Comparison of ENCODE assay signal across 29 cellular contexts in genomic region chr3:123150449-123150954, GRCh38. TPM values are rescaled to one million over a fixed set of nuclear protein-coding genes. Genes with fewer than 3 reads are reported as not detected.
DNase-seq lines count a peak whose midpoint lies in the region; ATAC-seq and TF ChIP-seq lines count a peak whose summit lies in the region.
"Had no signal": no experiment of that assay in that cellular context is flagged by ENCODE, and none has a peak within 500 bp of the region (broad histone marks: within the 10 kb centered on the region; RNA-seq: fewer than 3 reads in every experiment).

No MANE protein-coding gene starts in this region.

- H3K27me3 Mint-ChIP-seq in CD4-positive, alpha-beta T cell: no peaks in the 10 kb centered on the region
- H3K27me3 Mint-ChIP-seq in brain (peaks cover 2% of the 10 kb centered on the region), nephron progenitor cell (ENCODE audit: low read depth, poor library complexity) (no peaks in the 10 kb centered on the region)
- H3K27me3 Mint-ChIP-seq: activated B cell treated with CpG ODN at 0.5 μM for 24 hours; CD4-positive, alpha-beta memory T cell had no signal

- H3K27ac Mint-ChIP-seq in CD4-positive, alpha-beta T cell: peak overlapping the region; percentile 44
- H3K27ac Mint-ChIP-seq in brain (peak overlapping the region in 3 of 5 experiments; percentile 3 to 84 (median 80)), nephron progenitor cell (peak overlapping the region; percentile 73)

- no peaks in the 10 kb centered on the region for H3K9me3 Mint-ChIP-seq in CD4-positive, alpha-beta T cell
- H3K9me3 Mint-ChIP-seq in brain (no peaks in the 10 kb centered on the region), nephron progenitor cell (no peaks in the 10 kb centered on the region)
- H3K9me3 Mint-ChIP-seq: activated B cell treated with CpG ODN at 0.5 μM for 24 hours had no signal

- POLR2A ChIA-PET in CD4-positive, alpha-beta T cell (lab: Charles Lee): no interaction called here

- peak; percentile 59 for DNase-seq in NCI-H82 (lab: John Stamatoyannopoulos, UW)
- DNase-seq in NCI-H82 treated with DMSO at 0.1 percent for 48 hours (lab: John Stamatoyannopoulos, UW; ENCODE audit: unreplicated experiment): no peak
- DNase-seq in CD4-positive, alpha-beta T cell: no peak
- DNase-seq in nephron progenitor cell: no peak
- DNase-seq in NCI-H2227 treated with DMSO at 0.1 percent for 48 hours (lab: John Stamatoyannopoulos, UW): no peak
- no peak for DNase-seq in NAMALWA (ENCODE audit: low spot score)
- DNase-seq: 8988T; activated B cell treated with CpG ODN at 0.5 μM for 24 hours; activated CD4-positive, alpha-beta T cell treated with anti-CD3 and anti-CD28 coated beads, Interleukin-2, amount 50 U/mL, for 4 hours; activated naive CD4-positive, alpha-beta T cell; amniotic stem cell; CD4-positive, alpha-beta memory T cell; foreskin fibroblast; HCEC 1CT; mammary epithelial cell; NCI-H1105; NCI-H2029; NCI-H226; NCI-H69; stimulated activated naive CD8-positive, alpha-beta T cell treated with anti-CD3 and anti-CD28 coated beads, Interleukin-15, Interleukin-2, amounts not matched to agents 100 U/mL and 50 U/mL, for 24 hours; testis had no signal

- H3K4me1 Mint-ChIP-seq in CD4-positive, alpha-beta T cell (ENCODE audit: low read depth): no peaks in the 10 kb centered on the region
- H3K4me1 Mint-ChIP-seq in brain (peaks cover 56% of the 10 kb centered on the region), nephron progenitor cell (peaks cover 67% of the 10 kb centered on the region)

- no peaks in the 10 kb centered on the region for H3K9me3 ChIP-seq in CD4-positive, alpha-beta T cell (ENCODE audit: control insufficient read depth, low read length)
- H3K9me3 ChIP-seq: breast epithelium, neutrophil, prostate gland, testis had no signal

- no peak overlapping the region for H3K4me3 Mint-ChIP-seq in CD4-positive, alpha-beta T cell
- H3K4me3 Mint-ChIP-seq in brain (no peak overlapping the region), nephron progenitor cell (no peak overlapping the region)
- H3K4me3 Mint-ChIP-seq: activated B cell treated with CpG ODN at 0.5 μM for 24 hours; CD4-positive, alpha-beta memory T cell had no signal

- H3K36me3 Mint-ChIP-seq in CD4-positive, alpha-beta T cell (ENCODE audit: low read depth): peaks cover 48% of the 10 kb centered on the region
- H3K36me3 Mint-ChIP-seq in brain (peaks cover 38% of the 10 kb centered on the region), nephron progenitor cell (ENCODE audit: low read depth) (peaks cover 10% of the 10 kb centered on the region)

- no peak for TF ChIP-seq CTCF in CD4-positive, alpha-beta T cell (IDR thresholded peaks at IDR 0.05)
- TF ChIP-seq CTCF in brain (conservative IDR thresholded peaks at IDR 0.05) (no peak), nephron progenitor cell (IDR thresholded peaks at IDR 0.05) (no peak)

- CTCF ChIA-PET in CD4-positive, alpha-beta T cell (lab: Charles Lee): no interaction called here

- no peaks in the 10 kb centered on the region for H3K27me3 ChIP-seq in CD4-positive, alpha-beta T cell (ENCODE audit: control insufficient read depth, insufficient read depth, low read length)
- H3K27me3 ChIP-seq: breast epithelium, hepatocyte, neutrophil, testis had no signal

- intact Hi-C loops in CD4-positive, alpha-beta T cell (cut with DNase I, micrococcal nuclease): no loop called here

- ATAC-seq in CD4-positive, alpha-beta T cell (ENCODE audit: poor library complexity): no peak
- no peak for ATAC-seq in GM21619 (IDR thresholded peaks at IDR 0.05; ENCODE audit: unreplicated experiment)
- ATAC-seq: esophagus mucosa; stimulated activated naive CD8-positive, alpha-beta T cell treated with anti-CD3 and anti-CD28 coated beads, Interleukin-15, Interleukin-2, amounts not matched to agents 100 U/mL and 50 U/mL, for 24 hours had no signal

- H3K27ac ChIP-seq in CD4-positive, alpha-beta T cell (ENCODE audit: low read depth, low read length): no peak overlapping the region
- H3K27ac ChIP-seq: breast epithelium, coronary artery, hepatocyte, neutrophil, prostate gland, testis had no signal

RNA-seq across cellular contexts. Expression of gene SEC22A, which starts 51.2 kb away (rescaled TPM):
- 10 to 100 TPM in 1 of 2 experiments, 1 to 10 TPM in 1; 7.9 to 11.5 TPM for total RNA-seq in CD4-positive, alpha-beta T cell
- polyA plus RNA-seq in brain (ENCODE audit: insufficient read depth, low read depth, low replicate concordance): 16.8 TPM
